In the genomic region with DNA sequence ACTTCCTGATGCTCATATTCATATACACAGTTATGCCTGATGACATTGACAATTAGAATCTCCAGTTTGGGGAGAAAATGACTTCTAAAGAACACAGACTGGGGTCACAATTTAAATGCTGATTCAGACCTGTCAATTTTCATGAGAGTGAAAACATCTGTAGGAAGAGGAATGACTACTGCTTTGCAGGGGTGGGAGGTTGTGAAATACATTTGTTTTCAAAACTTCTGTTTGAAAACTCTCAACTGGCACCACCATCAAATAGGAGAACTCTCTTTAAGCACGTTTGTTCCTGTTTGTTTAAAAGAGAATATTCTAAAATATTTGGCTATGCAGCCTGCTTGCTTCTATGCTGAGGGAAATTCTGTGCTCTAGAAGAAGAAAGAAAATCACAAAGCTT, we compare ENCODE assay signal across 18 cellular contexts. TPM values are rescaled to one million over a fixed set of nuclear protein-coding genes. Genes with fewer than 3 reads are reported as not detected.
"Had no signal": no experiment of that assay in that cellular context is flagged by ENCODE, and none has a peak within 500 bp of the region (broad histone marks: within the 10 kb centered on the region; RNA-seq: fewer than 3 reads in every experiment).

No MANE protein-coding gene starts in this region.

- FAIRE-seq: TTC549 had no signal

- H3K9me3 ChIP-seq: lower lobe of right lung had no signal

- H3K36me3 ChIP-seq: brain microvascular endothelial cell, lower lobe of right lung had no signal

- ATAC-seq: activated naive CD4-positive, alpha-beta T cell treated with anti-CD3 and anti-CD28 coated beads, Interleukin-2, amount 50 U/mL, for 72 hours; activated T-cell treated with anti-CD3 and anti-CD28 coated beads, Interleukin-2, amount 50 U/mL, for 72 hours; left cardiac atrium; sciatic nerve; stimulated activated memory B cell treated with anti-CD40 and anti-IgM and Interleukin-4, amounts not matched to agents 10 μg/mL and 1 μg/mL and 100 μg/mL, for 72 hours; T-helper 17 cell had no signal

- H3K27ac ChIP-seq: brain microvascular endothelial cell, lower lobe of right lung had no signal

- H3K4me3 ChIP-seq: lower lobe of right lung had no signal

- DNase-seq: activated B cell treated with CpG ODN at 0.5 μM for 24 hours; activated CD4-positive, alpha-beta T cell treated with anti-CD3 and anti-CD28 coated beads, Interleukin-2, amount 10 ng/mL, durations not matched to agents 7 days and 5 days; activated CD8-positive, alpha-beta memory T cell treated with anti-CD3 and anti-CD28 coated beads, Interleukin-2, amount 50 U/mL, for 48 hours; activated gamma-delta T cell; activated T-cell treated with anti-CD3 and anti-CD28 coated beads, Interleukin-2, amount 50 U/mL, for 72 hours; amygdala; brain microvascular endothelial cell; endodermal cell; left cardiac atrium; lower lobe of right lung; stimulated activated CD4-positive, alpha-beta T cell treated with anti-CD3 and anti-CD28 coated beads, Interleukin-12 subunit alpha, Interleukin-12 subunit beta, amount 100 ng/mL, for 4 hours; stimulated activated CD4-positive, alpha-beta T cell treated with anti-CD3 and anti-CD28 coated beads, Interleukin-2, amount 100 ng/mL, for 24 hours; T-helper 17 cell had no signal

- H3K27me3 ChIP-seq: brain microvascular endothelial cell had no signal

- H3K4me1 ChIP-seq: lower lobe of right lung had no signal

RNA-seq across cellular contexts. Expression of a gene that starts 50.8 kb away (rescaled TPM):
- total RNA-seq: activated B cell treated with CpG ODN at 0.5 μM for 24 hours; activated CD4-positive, alpha-beta T cell treated with anti-CD3 and anti-CD28 coated beads, Interleukin-2, amount 10 ng/mL, durations not matched to agents 7 days and 5 days; activated naive CD4-positive, alpha-beta T cell treated with anti-CD3 and anti-CD28 coated beads, Interleukin-2, amount 50 U/mL, for 72 hours; activated T-cell treated with anti-CD3 and anti-CD28 coated beads, Interleukin-2, amount 50 U/mL, for 72 hours; endodermal cell; osteocyte; T-helper 17 cell had no signal
